ENCODE assay signal across 26 cellular contexts in genomic region chr10:122122493-122122892, GRCh38.
"Had no signal": no experiment of that assay in that cellular context is flagged by ENCODE, and none has a peak within 500 bp of the region (broad histone marks: within the 10 kb centered on the region; RNA-seq: fewer than 3 reads in every experiment).

No MANE protein-coding gene starts in this region.

- H3K4me3 ChIP-seq: colonic mucosa, mucosa of descending colon, neural progenitor cell, right lobe of liver, smooth muscle cell, stomach, testis had no signal

- ATAC-seq: left lobe of liver; mucosa of descending colon; stimulated activated effector memory CD8-positive, alpha-beta T cell treated with anti-CD3 and anti-CD28 coated beads, Interleukin-12 subunit alpha, Interleukin-12 subunit beta, amount 100 ng/mL, for 72 hours had no signal

- H3K9ac ChIP-seq: neural progenitor cell had no signal

- H3K4me2 ChIP-seq: neural progenitor cell, smooth muscle cell had no signal

- DNase-seq: activated B cell treated with CpG ODN at 0.5 μM for 24 hours; activated CD4-positive, alpha-beta memory T cell treated with anti-CD3 and anti-CD28 coated beads for 36 hours; activated CD4-positive, alpha-beta T cell treated with anti-CD3 and anti-CD28 coated beads for 4 hours; activated naive CD8-positive, alpha-beta T cell treated with anti-CD3 and anti-CD28 coated beads for 36 hours; amniotic stem cell; colonic mucosa; endodermal cell; foreskin fibroblast; hypothalamus; mucosa of descending colon; naive B cell; right lobe of liver; stimulated activated CD4-positive, alpha-beta T cell treated with anti-CD3 and anti-CD28 coated beads, Interleukin-4, amount 100 ng/mL, for 24 hours; stomach; T-helper 1 cell; T-helper 9 cell; testis had no signal

- H3K27ac ChIP-seq: colonic mucosa, epithelial cell of prostate, neural progenitor cell, right lobe of liver, stomach, testis had no signal

- H3K27ac Mint-ChIP-seq: activated B cell treated with CpG ODN at 0.5 μM for 24 hours; activated CD4-positive, alpha-beta memory T cell treated with anti-CD3 and anti-CD28 coated beads for 36 hours; activated naive CD8-positive, alpha-beta T cell treated with anti-CD3 and anti-CD28 coated beads for 36 hours; brain; endodermal cell; memory B cell; naive B cell; neural progenitor cell; stimulated activated effector memory CD8-positive, alpha-beta T cell treated with anti-CD3 and anti-CD28 coated beads, Interleukin-12 subunit alpha, Interleukin-12 subunit beta, amount 100 ng/mL, for 72 hours had no signal

- H2AFZ ChIP-seq: neural progenitor cell had no signal

- H3K4me1 Mint-ChIP-seq: activated B cell treated with CpG ODN at 0.5 μM for 24 hours; activated naive CD8-positive, alpha-beta T cell treated with anti-CD3 and anti-CD28 coated beads for 36 hours; central memory CD8-positive, alpha-beta T cell; memory B cell; naive B cell; stimulated activated effector memory CD8-positive, alpha-beta T cell treated with anti-CD3 and anti-CD28 coated beads, Interleukin-12 subunit alpha, Interleukin-12 subunit beta, amount 100 ng/mL, for 72 hours had no signal

- H3K36me3 ChIP-seq: colonic mucosa, neural progenitor cell, right lobe of liver had no signal

- H3K9me3 ChIP-seq: colonic mucosa, mucosa of descending colon, right lobe of liver, stomach, testis had no signal

- H3K36me3 Mint-ChIP-seq: activated CD4-positive, alpha-beta memory T cell treated with anti-CD3 and anti-CD28 coated beads for 36 hours; activated naive CD8-positive, alpha-beta T cell treated with anti-CD3 and anti-CD28 coated beads for 36 hours; brain; memory B cell; naive B cell; stimulated activated effector memory CD8-positive, alpha-beta T cell treated with anti-CD3 and anti-CD28 coated beads, Interleukin-12 subunit alpha, Interleukin-12 subunit beta, amount 100 ng/mL, for 72 hours had no signal

- H3K9me3 Mint-ChIP-seq: activated B cell treated with CpG ODN at 0.5 μM for 24 hours; activated CD4-positive, alpha-beta memory T cell treated with anti-CD3 and anti-CD28 coated beads for 36 hours; activated naive CD8-positive, alpha-beta T cell treated with anti-CD3 and anti-CD28 coated beads for 36 hours; central memory CD8-positive, alpha-beta T cell; endodermal cell; stimulated activated effector memory CD8-positive, alpha-beta T cell treated with anti-CD3 and anti-CD28 coated beads, Interleukin-12 subunit alpha, Interleukin-12 subunit beta, amount 100 ng/mL, for 72 hours had no signal

- H3K27me3 Mint-ChIP-seq: progenitor cell of endocrine pancreas had no signal

- H3K4me3 Mint-ChIP-seq: activated B cell treated with CpG ODN at 0.5 μM for 24 hours; activated CD4-positive, alpha-beta memory T cell treated with anti-CD3 and anti-CD28 coated beads for 36 hours; activated naive CD8-positive, alpha-beta T cell treated with anti-CD3 and anti-CD28 coated beads for 36 hours; brain; central memory CD8-positive, alpha-beta T cell; endodermal cell; memory B cell; naive B cell; neural progenitor cell; stimulated activated effector memory CD8-positive, alpha-beta T cell treated with anti-CD3 and anti-CD28 coated beads, Interleukin-12 subunit alpha, Interleukin-12 subunit beta, amount 100 ng/mL, for 72 hours had no signal

- H3K4me1 ChIP-seq: right lobe of liver, testis had no signal

- H3K27me3 ChIP-seq: colonic mucosa, neural progenitor cell, right lobe of liver, stomach, testis had no signal
